Comparison of ENCODE assay signal across 1 cellular context in the genomic region with DNA sequence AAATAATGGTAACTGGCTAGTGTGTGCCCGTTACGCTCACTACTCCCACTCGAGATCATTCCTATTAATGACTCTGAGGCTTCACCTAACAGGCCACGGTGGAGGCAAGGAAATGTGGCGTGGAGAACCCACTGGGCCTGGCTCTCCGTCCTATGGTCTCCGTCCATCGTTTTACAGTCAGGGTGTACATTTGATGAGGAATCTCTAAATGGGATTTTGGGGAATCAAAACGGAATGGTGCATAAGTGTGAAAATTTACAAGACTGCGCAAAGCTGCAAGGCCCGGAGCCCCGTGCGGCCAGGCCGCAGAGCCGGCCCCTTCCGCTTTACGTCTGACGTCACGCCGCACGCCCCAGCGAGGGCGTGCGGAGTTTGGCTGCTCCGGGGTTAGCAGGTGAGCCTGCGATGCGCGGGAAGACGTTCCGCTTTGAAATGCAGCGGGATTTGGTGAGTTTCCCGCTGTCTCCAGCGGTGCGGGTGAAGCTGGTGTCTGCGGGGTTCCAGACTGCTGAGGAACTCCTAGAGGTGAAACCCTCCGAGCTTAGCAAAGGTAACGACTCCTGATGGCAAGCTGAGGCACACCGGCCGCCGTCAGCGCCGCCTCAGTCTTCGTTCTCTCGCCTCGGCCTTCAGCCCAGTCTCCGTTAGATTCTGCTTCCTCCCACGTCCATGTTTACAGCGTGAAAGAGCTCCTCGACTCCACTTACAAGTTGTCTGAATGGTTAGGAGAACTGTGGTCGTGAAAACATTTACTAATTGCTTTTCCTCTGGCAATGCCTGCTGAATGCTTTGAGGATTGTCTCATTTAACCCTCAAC.
TF ChIP-seq lines count a peak whose summit lies in the region.

RAD51C (plus strand) TSS at position 364 of the 817 bp plus-strand sequence; CDS start at position 406, 42 bp downstream.

TF ChIP-seq in K562, 482 proteins besides CTCF, POLR2A, EP300 and RAD21 (continued from another document and continues in another):
- TF ChIP-seq GTF3C2 (IDR thresholded peaks at IDR 0.05; ENCODE audit: borderline replicate concordance, extremely low read depth, insufficient read length) (no peak), ZBTB12 (CRISPR knock-in tag; IDR thresholded peaks at IDR 0.05) (peak; percentile 84), ZNF347 (CRISPR knock-in tag; IDR thresholded peaks at IDR 0.05; ENCODE audit: low read depth) (no peak), ZNF282 (CRISPR knock-in tag; IDR thresholded peaks at IDR 0.05) (no peak), KLF16 (IDR thresholded peaks at IDR 0.05) (no peak), CHCHD3 (CRISPR knock-in tag; IDR thresholded peaks at IDR 0.05) (no peak), NFE2 (IDR thresholded peaks at IDR 0.05; ENCODE audit: low read depth) (no peak), COPS2 (conservative IDR thresholded peaks at IDR 0.05) (no peak), SMAD3 (CRISPR knock-in tag; conservative IDR thresholded peaks at IDR 0.05) (no peak), ZNF12 (CRISPR knock-in tag; IDR thresholded peaks at IDR 0.05) (0 out of 2 replicates have a peak, but pooled peaks have one; percentile 63), MYC (IDR thresholded peaks at IDR 0.05; ENCODE audit: low read depth, low read length) (peak; percentile 93), MYC (CRISPR knock-in tag; IDR thresholded peaks at IDR 0.05; ENCODE audit: borderline replicate concordance, low read depth) (0 out of 2 replicates have a peak, but pooled peaks have one; percentile 63), TAL1 (IDR thresholded peaks at IDR 0.05) (no peak), YBX1 (IDR thresholded peaks at IDR 0.05) (no peak), ZNF217 (CRISPR knock-in tag; IDR thresholded peaks at IDR 0.05) (no peak), SRSF7 (optimal IDR thresholded peaks at IDR 0.05; ENCODE audit: low read depth, low read length) (no peak), HOXB6 (CRISPR knock-in tag; IDR thresholded peaks at IDR 0.05; ENCODE audit: borderline replicate concordance) (no peak), JUN (IDR thresholded peaks at IDR 0.05; ENCODE audit: borderline replicate concordance, low read depth, low read length) (peak; percentile 77), JUN (CRISPR knock-in tag; IDR thresholded peaks at IDR 0.05; ENCODE audit: borderline replicate concordance) (peak; percentile 75; the same call in 1 of the 2 replicates), RBBP5 (IDR thresholded peaks at IDR 0.05; ENCODE audit: borderline replicate concordance, insufficient read depth, low read length, poor library complexity, severe bottlenecking) (peak; percentile 91), ZNF766 (CRISPR knock-in tag; conservative IDR thresholded peaks at IDR 0.05) (peak; percentile 80; the same call in 1 of the 2 replicates), ZNF561 (CRISPR knock-in tag; conservative IDR thresholded peaks at IDR 0.05) (no peak), ZNF24 (IDR thresholded peaks at IDR 0.05) (peak; percentile 30; the same call in 1 of the 2 replicates), ZNF518B (CRISPR knock-in tag; IDR thresholded peaks at IDR 0.05) (no peak), GTF2E2 (tag; IDR thresholded peaks at IDR 0.05) (peak; percentile 54; the same call in 1 of the 2 replicates), ARID3B (CRISPR knock-in tag; IDR thresholded peaks at IDR 0.05; ENCODE audit: borderline replicate concordance) (no peak), NCOA4 (IDR thresholded peaks at IDR 0.05; ENCODE audit: partially characterized antibody) (no peak), NR0B1 (IDR thresholded peaks at IDR 0.05; ENCODE audit: partially characterized antibody) (no peak)
- TF ChIP-seq, protein P1, sequence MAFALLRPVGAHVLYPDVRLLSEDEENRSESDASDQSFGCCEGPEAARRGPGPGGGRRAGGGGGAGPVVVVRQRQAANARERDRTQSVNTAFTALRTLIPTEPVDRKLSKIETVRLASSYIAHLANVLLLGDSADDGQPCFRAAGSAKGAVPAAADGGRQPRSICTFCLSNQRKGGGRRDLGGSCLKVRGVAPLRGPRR (CRISPR knock-in tag; IDR thresholded peaks at IDR 0.05) = no peak
- TF ChIP-seq, protein P2, sequence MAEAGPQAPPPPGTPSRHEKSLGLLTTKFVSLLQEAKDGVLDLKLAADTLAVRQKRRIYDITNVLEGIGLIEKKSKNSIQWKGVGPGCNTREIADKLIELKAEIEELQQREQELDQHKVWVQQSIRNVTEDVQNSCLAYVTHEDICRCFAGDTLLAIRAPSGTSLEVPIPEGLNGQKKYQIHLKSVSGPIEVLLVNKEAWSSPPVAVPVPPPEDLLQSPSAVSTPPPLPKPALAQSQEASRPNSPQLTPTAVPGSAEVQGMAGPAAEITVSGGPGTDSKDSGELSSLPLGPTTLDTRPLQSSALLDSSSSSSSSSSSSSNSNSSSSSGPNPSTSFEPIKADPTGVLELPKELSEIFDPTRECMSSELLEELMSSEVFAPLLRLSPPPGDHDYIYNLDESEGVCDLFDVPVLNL (CRISPR knock-in tag; IDR thresholded peaks at IDR 0.05; ENCODE audit: low read depth) = peak; percentile 92
- TF ChIP-seq, protein P3, sequence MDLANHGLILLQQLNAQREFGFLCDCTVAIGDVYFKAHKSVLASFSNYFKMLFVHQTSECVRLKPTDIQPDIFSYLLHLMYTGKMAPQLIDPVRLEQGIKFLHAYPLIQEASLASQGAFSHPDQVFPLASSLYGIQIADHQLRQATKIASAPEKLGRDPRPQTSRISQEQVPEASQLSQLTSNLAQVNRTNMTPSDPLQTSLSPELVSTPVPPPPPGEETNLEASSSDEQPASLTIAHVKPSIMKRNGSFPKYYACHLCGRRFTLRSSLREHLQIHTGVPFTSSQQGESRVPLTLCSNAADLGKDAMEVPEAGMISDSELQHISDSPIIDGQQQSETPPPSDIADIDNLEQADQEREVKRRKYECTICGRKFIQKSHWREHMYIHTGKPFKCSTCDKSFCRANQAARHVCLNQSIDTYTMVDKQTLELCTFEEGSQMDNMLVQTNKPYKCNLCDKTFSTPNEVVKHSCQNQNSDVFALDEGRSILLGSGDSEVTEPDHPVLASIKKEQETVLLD (IDR thresholded peaks at IDR 0.05) = peak; percentile 96
- TF ChIP-seq, protein P4, sequence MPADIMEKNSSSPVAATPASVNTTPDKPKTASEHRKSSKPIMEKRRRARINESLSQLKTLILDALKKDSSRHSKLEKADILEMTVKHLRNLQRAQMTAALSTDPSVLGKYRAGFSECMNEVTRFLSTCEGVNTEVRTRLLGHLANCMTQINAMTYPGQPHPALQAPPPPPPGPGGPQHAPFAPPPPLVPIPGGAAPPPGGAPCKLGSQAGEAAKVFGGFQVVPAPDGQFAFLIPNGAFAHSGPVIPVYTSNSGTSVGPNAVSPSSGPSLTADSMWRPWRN (IDR thresholded peaks at IDR 0.05; ENCODE audit: low read depth) = no peak
- TF ChIP-seq, protein P5, sequence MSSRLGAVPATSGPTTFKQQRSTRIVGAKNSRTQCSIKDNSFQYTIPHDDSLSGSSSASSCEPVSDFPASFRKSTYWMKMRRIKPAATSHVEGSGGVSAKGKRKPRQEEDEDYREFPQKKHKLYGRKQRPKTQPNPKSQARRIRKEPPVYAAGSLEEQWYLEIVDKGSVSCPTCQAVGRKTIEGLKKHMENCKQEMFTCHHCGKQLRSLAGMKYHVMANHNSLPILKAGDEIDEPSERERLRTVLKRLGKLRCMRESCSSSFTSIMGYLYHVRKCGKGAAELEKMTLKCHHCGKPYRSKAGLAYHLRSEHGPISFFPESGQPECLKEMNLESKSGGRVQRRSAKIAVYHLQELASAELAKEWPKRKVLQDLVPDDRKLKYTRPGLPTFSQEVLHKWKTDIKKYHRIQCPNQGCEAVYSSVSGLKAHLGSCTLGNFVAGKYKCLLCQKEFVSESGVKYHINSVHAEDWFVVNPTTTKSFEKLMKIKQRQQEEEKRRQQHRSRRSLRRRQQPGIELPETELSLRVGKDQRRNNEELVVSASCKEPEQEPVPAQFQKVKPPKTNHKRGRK (tag; IDR thresholded peaks at IDR 0.05) = no peak
- TF ChIP-seq, protein P6, sequence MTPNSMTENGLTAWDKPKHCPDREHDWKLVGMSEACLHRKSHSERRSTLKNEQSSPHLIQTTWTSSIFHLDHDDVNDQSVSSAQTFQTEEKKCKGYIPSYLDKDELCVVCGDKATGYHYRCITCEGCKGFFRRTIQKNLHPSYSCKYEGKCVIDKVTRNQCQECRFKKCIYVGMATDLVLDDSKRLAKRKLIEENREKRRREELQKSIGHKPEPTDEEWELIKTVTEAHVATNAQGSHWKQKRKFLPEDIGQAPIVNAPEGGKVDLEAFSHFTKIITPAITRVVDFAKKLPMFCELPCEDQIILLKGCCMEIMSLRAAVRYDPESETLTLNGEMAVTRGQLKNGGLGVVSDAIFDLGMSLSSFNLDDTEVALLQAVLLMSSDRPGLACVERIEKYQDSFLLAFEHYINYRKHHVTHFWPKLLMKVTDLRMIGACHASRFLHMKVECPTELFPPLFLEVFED (CRISPR knock-in tag; conservative IDR thresholded peaks at IDR 0.05) = no peak
- TF ChIP-seq, protein P7, sequence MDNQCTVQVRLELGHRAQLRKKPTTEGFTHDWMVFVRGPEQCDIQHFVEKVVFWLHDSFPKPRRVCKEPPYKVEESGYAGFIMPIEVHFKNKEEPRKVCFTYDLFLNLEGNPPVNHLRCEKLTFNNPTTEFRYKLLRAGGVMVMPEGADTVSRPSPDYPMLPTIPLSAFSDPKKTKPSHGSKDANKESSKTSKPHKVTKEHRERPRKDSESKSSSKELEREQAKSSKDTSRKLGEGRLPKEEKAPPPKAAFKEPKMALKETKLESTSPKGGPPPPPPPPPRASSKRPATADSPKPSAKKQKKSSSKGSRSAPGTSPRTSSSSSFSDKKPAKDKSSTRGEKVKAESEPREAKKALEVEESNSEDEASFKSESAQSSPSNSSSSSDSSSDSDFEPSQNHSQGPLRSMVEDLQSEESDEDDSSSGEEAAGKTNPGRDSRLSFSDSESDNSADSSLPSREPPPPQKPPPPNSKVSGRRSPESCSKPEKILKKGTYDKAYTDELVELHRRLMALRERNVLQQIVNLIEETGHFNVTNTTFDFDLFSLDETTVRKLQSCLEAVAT (IDR thresholded peaks at IDR 0.05) = peak in 1 of 2 experiments; percentile 34; a peak in 1 of 4 replicates
